In genomic region chr9:133182151-133182550, GRCh38 we compare ENCODE assay signal across 37 cellular contexts. TPM values are rescaled to one million over a fixed set of nuclear protein-coding genes. Genes with fewer than 3 reads are reported as not detected.
"Had no signal": no experiment of that assay in that cellular context is flagged by ENCODE, and none has a peak within 500 bp of the region (broad histone marks: within the 10 kb centered on the region; RNA-seq: fewer than 3 reads in every experiment).

No MANE protein-coding gene starts in this region.

- DNase-seq: activated B cell treated with CpG ODN at 0.5 μM for 24 hours; activated CD4-positive, alpha-beta T cell treated with anti-CD3 and anti-CD28 coated beads for 48 hours; activated CD4-positive, alpha-beta T cell treated with anti-CD3 and anti-CD28 coated beads, Interleukin-2, amount 50 U/mL, for 1 hour; activated CD4-positive, alpha-beta T cell treated with anti-CD3 and anti-CD28 coated beads, Interleukin-2, amount 50 U/mL, for 48 hours; activated CD8-positive, alpha-beta memory T cell treated with anti-CD3 and anti-CD28 coated beads for 24 hours; activated CD8-positive, alpha-beta T cell treated with anti-CD3 and anti-CD28 coated beads for 36 hours; activated effector memory CD4-positive, alpha-beta T cell treated with Interleukin-2 at 50 U/mL for 16 hours; activated gamma-delta T cell treated with Interleukin-2 at 50 U/mL for 16 hours; activated naive CD4-positive, alpha-beta T cell treated with anti-CD3 and anti-CD28 coated beads, Interleukin-2, amount 50 U/mL, for 16 hours; activated naive CD4-positive, alpha-beta T cell treated with Interleukin-2 at 50 U/mL for 16 hours; activated T-cell treated with anti-CD3 and anti-CD28 coated beads, Interleukin-2, amount 50 U/mL, for 72 hours; amniotic stem cell; anterior cingulate cortex; brain microvascular endothelial cell; cortex of kidney; dermis blood vessel endothelial cell; effector CD4-positive, alpha-beta T cell; effector memory CD8-positive, alpha-beta T cell; erythroblast; foreskin keratinocyte; gastrocnemius medialis; glutamatergic neuron; SW 1271; T-helper 9 cell; WERI-Rb-1 had no signal

- ATAC-seq: activated CD4-positive, CD25-positive, alpha-beta regulatory T cell treated with anti-CD3 and anti-CD28 coated beads, Interleukin-2, amount 50 U/mL, for 24 hours; activated CD8-positive, alpha-beta T cell treated with anti-CD3 and anti-CD28 coated beads for 36 hours; effector memory CD8-positive, alpha-beta T cell; foreskin keratinocyte; gastrocnemius medialis; T-cell had no signal

- H3K9me3 Mint-ChIP-seq: activated B cell treated with CpG ODN at 0.5 μM for 24 hours; activated CD8-positive, alpha-beta T cell treated with anti-CD3 and anti-CD28 coated beads for 36 hours; activated T-cell treated with anti-CD3 and anti-CD28 coated beads, Interleukin-2, amount 50 U/mL, for 72 hours; central memory CD8-positive, alpha-beta T cell; effector memory CD8-positive, alpha-beta T cell; T-cell; T-helper 1 cell treated with Interleukin-12 subunit alpha and Interleukin-12 subunit beta and Interleukin-4 antibody, amounts not matched to agents 30 μg/mL and 1 μg/mL, for 36 hours had no signal

- H3K36me3 Mint-ChIP-seq: activated naive CD8-positive, alpha-beta T cell; T-cell had no signal

- H3K4me3 Mint-ChIP-seq: activated B cell treated with CpG ODN at 0.5 μM for 24 hours; activated CD8-positive, alpha-beta T cell treated with anti-CD3 and anti-CD28 coated beads for 36 hours; activated naive CD8-positive, alpha-beta T cell; activated T-cell treated with anti-CD3 and anti-CD28 coated beads, Interleukin-2, amount 50 U/mL, for 72 hours; central memory CD8-positive, alpha-beta T cell; effector memory CD8-positive, alpha-beta T cell; T-cell; T-helper 1 cell treated with Interleukin-12 subunit alpha and Interleukin-12 subunit beta and Interleukin-4 antibody, amounts not matched to agents 30 μg/mL and 1 μg/mL, for 36 hours had no signal

- H3K4me3 ChIP-seq: esophagus muscularis mucosa, gastrocnemius medialis had no signal

- H3K4me1 ChIP-seq: foreskin keratinocyte, gastrocnemius medialis had no signal

- H3K27ac Mint-ChIP-seq: activated B cell treated with CpG ODN at 0.5 μM for 24 hours; activated CD8-positive, alpha-beta T cell treated with anti-CD3 and anti-CD28 coated beads for 36 hours; activated naive CD8-positive, alpha-beta T cell; activated T-cell treated with anti-CD3 and anti-CD28 coated beads, Interleukin-2, amount 50 U/mL, for 72 hours; effector memory CD8-positive, alpha-beta T cell; T-cell; T-helper 1 cell treated with Interleukin-12 subunit alpha and Interleukin-12 subunit beta and Interleukin-4 antibody, amounts not matched to agents 30 μg/mL and 1 μg/mL, for 36 hours had no signal

- H3K9me3 ChIP-seq: esophagus muscularis mucosa, gastrocnemius medialis had no signal

- H3K36me3 ChIP-seq: brain microvascular endothelial cell, esophagus muscularis mucosa, gastrocnemius medialis, WERI-Rb-1 had no signal

- H3K27ac ChIP-seq: brain microvascular endothelial cell, esophagus muscularis mucosa, foreskin keratinocyte, gastrocnemius medialis, WERI-Rb-1 had no signal

RNA-seq across cellular contexts. Expression of gene OBP2B, which starts 26.9 kb away (rescaled TPM):
- total RNA-seq: activated B cell treated with CpG ODN at 0.5 μM for 24 hours; activated CD8-positive, alpha-beta T cell treated with anti-CD3 and anti-CD28 coated beads for 36 hours; activated T-cell treated with anti-CD3 and anti-CD28 coated beads, Interleukin-2, amount 50 U/mL, for 72 hours; astrocyte; bronchial epithelial cell; cardiac septum; cerebellum; dermis blood vessel endothelial cell; esophagus muscularis mucosa; foreskin keratinocyte; gastrocnemius medialis; T-cell; T-helper 2 cell treated with Interferon-gamma antibody and Interleukin-4, amounts not matched to agents 100 ng/mL and 5 ng/mL, for 36 hours had no signal
- polyA plus RNA-seq: adipose tissue, foreskin keratinocyte had no signal
